17 cellular contexts compared by ENCODE assay signal in genomic region chr14:87934185-87934584, GRCh38. TPM values are rescaled to one million over a fixed set of nuclear protein-coding genes. Genes with fewer than 3 reads are reported as not detected.
DNase-seq lines count a peak whose midpoint lies in the region; ATAC-seq, FAIRE-seq and TF ChIP-seq lines count a peak whose summit lies in the region.
"Had no signal": no experiment of that assay in that cellular context is flagged by ENCODE, and none has a peak within 500 bp of the region (broad histone marks: within the 10 kb centered on the region; RNA-seq: fewer than 3 reads in every experiment).

No MANE protein-coding gene starts in this region.

- peak; percentile 5 for FAIRE-seq in GM12891 (lab: Jason Lieb, UNC)

- no peaks in the 10 kb centered on the region for H3K27me3 ChIP-seq in prostate gland (replicated peaks; ENCODE audit: insufficient read depth)
- H3K27me3 ChIP-seq: dorsolateral prefrontal cortex, spleen, suprapubic skin had no signal

- 79% methylated on average over 3 of the region's 3 CpGs for WGBS in prostate gland

- ATAC-seq in HG03378 (IDR thresholded peaks at IDR 0.05; ENCODE audit: unreplicated experiment), result peak; percentile 56
- ATAC-seq: T-helper 17 cell had no signal

- in situ Hi-C loops in SK-MEL-5 (cut with HindIII; ENCODE audit: low pct_unique_long_range_greater_than_20kb, low sequenced_read_pairs), result no loop called here

- DNase-seq in GM12891 (ENCODE audit: insufficient read length, low spot score), result no peak
- peak; percentile 53 for DNase-seq in SK-MEL-5 (ENCODE audit: low read depth, low spot score)
- peak; percentile 8 for DNase-seq in fibroblast of pulmonary artery (ENCODE audit: low read depth)
- no peak for DNase-seq in prostate gland (ENCODE audit: low spot score)
- no peak for DNase-seq in RWPE1 (ENCODE audit: low spot score)
- no peak for DNase-seq in superior temporal gyrus (ENCODE audit: extremely low spot score)
- DNase-seq: activated CD4-positive, alpha-beta T cell treated with anti-CD3 and anti-CD28 coated beads for 48 hours; amniotic stem cell; dorsolateral prefrontal cortex; KBM-7; NCI-H187; occipital lobe; OCI-M1; spleen; T-helper 17 cell had no signal

- no peaks in the 10 kb centered on the region for H3K9me3 ChIP-seq in prostate gland
- H3K9me3 ChIP-seq: spleen, suprapubic skin had no signal

- TF ChIP-seq CTCF in fibroblast of pulmonary artery (IDR thresholded peaks at IDR 0.05; ENCODE audit: low read length, missing control alignments), result no peak
- TF ChIP-seq CTCF in prostate gland (IDR thresholded peaks at IDR 0.05), result no peak
- TF ChIP-seq CTCF in RWPE1 (conservative IDR thresholded peaks at IDR 0.05; ENCODE audit: low read depth), result no peak

- no peak for TF ChIP-seq POLR2A in GM12891 (IDR thresholded peaks at IDR 0.05; ENCODE audit: low read depth, low read length)
- no peak for TF ChIP-seq POLR2A in prostate gland (IDR thresholded peaks at IDR 0.05)

- intact Hi-C loops in prostate gland (cut with DNase I), result no loop called here

- POLR2A ChIA-PET in RWPE1 (lab: Yijun Ruan, JAX; ENCODE audit: low non-redundant PET), result no interaction called here

- H3K36me3 ChIP-seq in prostate gland, result no peaks in the 10 kb centered on the region

- H3K27ac ChIP-seq in prostate gland, result no peak overlapping the region
- H3K27ac ChIP-seq in RWPE1, result no peak overlapping the region
- H3K27ac ChIP-seq: dorsolateral prefrontal cortex, spleen, suprapubic skin had no signal

- CTCF ChIA-PET in RWPE1 (lab: Yijun Ruan, JAX), result no interaction called here

- H3K4me3 ChIP-seq in fibroblast of pulmonary artery (replicated peaks; ENCODE audit: low read depth, low read length), result no peak overlapping the region
- H3K4me3 ChIP-seq in prostate gland, result no peak overlapping the region
- H3K4me3 ChIP-seq: dorsolateral prefrontal cortex, spleen, suprapubic skin had no signal

- H3K4me1 ChIP-seq in prostate gland (replicated peaks), result no peaks in the 10 kb centered on the region
- H3K4me1 ChIP-seq: spleen, suprapubic skin had no signal

TF ChIP-seq in GM12891, 5 proteins besides CTCF, POLR2A, EP300 and RAD21:
- TF ChIP-seq POLR2AphosphoS5 (IDR thresholded peaks at IDR 0.05; ENCODE audit: low read depth, low read length) (no peak), POU2F2 (IDR thresholded peaks at IDR 0.05; ENCODE audit: low read depth, low read length) (no peak), TAF1 (IDR thresholded peaks at IDR 0.05; ENCODE audit: low read depth, low read length) (no peak), SPI1 (IDR thresholded peaks at IDR 0.05; ENCODE audit: low read depth, low read length) (no peak), PAX5 (IDR thresholded peaks at IDR 0.05; ENCODE audit: insufficient read depth, low read length, severe bottlenecking) (no peak)

RNA-seq across cellular contexts. Expression of gene GALC, which starts 58.8 kb away (rescaled TPM):
- polyA plus RNA-seq in GM12891 (2012; ENCODE audit: low read depth, missing spikeins), result 2.4 TPM
- 20.4 and 24.7 TPM in 2 replicates for total RNA-seq in SK-MEL-5 (2014; rRNA removed; shearing (Covaris generic))
- 16.6 and 24.2 TPM in 2 replicates for polyA plus RNA-seq in SK-MEL-5 (2015; cell fraction: cytosol; rRNA removed)
- 8.9 and 10.3 TPM in 2 replicates for polyA plus RNA-seq in SK-MEL-5 (2015; cell fraction: nucleus; rRNA removed)
- 10 to 100 TPM; 29.4 to 85.9 TPM for total RNA-seq in prostate gland

Comparison
In these comparisons a context has a peak if more than half of its experiments do, and no peak if none do; other contexts are left out.
1. DNase-seq: peak in SK-MEL-5 (single experiment) and fibroblast of pulmonary artery (single experiment); none in GM12891 (single experiment), prostate gland (single experiment), RWPE1 (single experiment) and superior temporal gyrus (single experiment).